ENCODE assay signal across 31 cellular contexts in genomic region chr17:28882154-28882895, GRCh38.
"Had no signal": no experiment of that assay in that cellular context is flagged by ENCODE, and none has a peak within 500 bp of the region (broad histone marks: within the 10 kb centered on the region; RNA-seq: fewer than 3 reads in every experiment).

No MANE protein-coding gene starts in this region.

- H3K27ac ChIP-seq: brain microvascular endothelial cell, esophagus muscularis mucosa, foreskin keratinocyte, heart left ventricle, left ventricle myocardium inferior, pancreas, prostate gland, sigmoid colon, uterus, VCaP had no signal

- H3K4me3 Mint-ChIP-seq: activated T-helper 1 cell treated with anti-CD3 and anti-CD28 coated beads, Interleukin-12 subunit alpha, Interleukin-12 subunit beta, Interleukin-2, Interleukin-4 antibody, amounts not matched to agents 30 ng/mL and 10 ng/mL and 1 ng/mL, durations not matched to agents 14 hours and 24 hours and 36 hours; endodermal cell; natural killer cell; stimulated activated effector memory CD8-positive, alpha-beta T cell treated with anti-CD3 and anti-CD28 coated beads, Interleukin-12 subunit alpha, Interleukin-12 subunit beta, amount 100 ng/mL, for 72 hours; stimulated activated naive CD8-positive, alpha-beta T cell treated with anti-CD3 and anti-CD28 coated beads, Interleukin-15, amount 100 ng/mL, for 72 hours; T-helper 1 cell treated with Interleukin-12 subunit alpha and Interleukin-12 subunit beta and Interleukin-4 antibody, amounts not matched to agents 30 μg/mL and 1 μg/mL, for 36 hours; type B pancreatic cell had no signal

- H3K27ac Mint-ChIP-seq: activated T-helper 1 cell treated with anti-CD3 and anti-CD28 coated beads, Interleukin-12 subunit alpha, Interleukin-12 subunit beta, Interleukin-2, Interleukin-4 antibody, amounts not matched to agents 30 ng/mL and 10 ng/mL and 1 ng/mL, durations not matched to agents 14 hours and 24 hours and 36 hours; endodermal cell; natural killer cell; T-helper 1 cell treated with Interleukin-12 subunit alpha and Interleukin-12 subunit beta and Interleukin-4 antibody, amounts not matched to agents 30 μg/mL and 1 μg/mL, for 36 hours; type B pancreatic cell had no signal

- H3K36me3 ChIP-seq: uterus had no signal

- H3K4me1 ChIP-seq: esophagus muscularis mucosa, pancreas, prostate gland, sigmoid colon, uterus had no signal

- H3K27me3 ChIP-seq: brain microvascular endothelial cell, esophagus muscularis mucosa, foreskin keratinocyte, heart left ventricle, pancreas, sigmoid colon, uterus had no signal

- H3K27me3 Mint-ChIP-seq: stimulated activated naive CD8-positive, alpha-beta T cell treated with anti-CD3 and anti-CD28 coated beads, Interleukin-15, amount 100 ng/mL, for 72 hours; type B pancreatic cell had no signal

- H3K9me3 Mint-ChIP-seq: activated T-helper 1 cell treated with anti-CD3 and anti-CD28 coated beads, Interleukin-12 subunit alpha, Interleukin-12 subunit beta, Interleukin-2, Interleukin-4 antibody, amounts not matched to agents 30 ng/mL and 10 ng/mL and 1 ng/mL, durations not matched to agents 14 hours and 24 hours and 36 hours; natural killer cell; stimulated activated effector memory CD8-positive, alpha-beta T cell treated with anti-CD3 and anti-CD28 coated beads, Interleukin-12 subunit alpha, Interleukin-12 subunit beta, amount 100 ng/mL, for 72 hours; stimulated activated naive CD8-positive, alpha-beta T cell treated with anti-CD3 and anti-CD28 coated beads, Interleukin-15, amount 100 ng/mL, for 72 hours; T-helper 1 cell treated with Interleukin-12 subunit alpha and Interleukin-12 subunit beta and Interleukin-4 antibody, amounts not matched to agents 30 μg/mL and 1 μg/mL, for 36 hours; type B pancreatic cell had no signal

- DNase-seq: activated CD4-positive, alpha-beta T cell treated with anti-CD3 and anti-CD28 coated beads for 4 hours; activated CD4-positive, alpha-beta T cell treated with anti-CD3 and anti-CD28 coated beads, Interleukin-2, amount 50 U/mL, for 4 hours; activated gamma-delta T cell treated with Interleukin-2 at 50 U/mL for 16 hours; activated naive CD4-positive, alpha-beta T cell treated with anti-CD3 and anti-CD28 coated beads, Interleukin-2, amount 50 U/mL, for 16 hours; activated T-cell treated with anti-CD3 and anti-CD28 coated beads for 4 hours; amniotic stem cell; brain microvascular endothelial cell; caudate nucleus; endodermal cell; foreskin keratinocyte; heart left ventricle; left ventricle myocardium inferior; mesendoderm; natural killer cell; retina; sigmoid colon; small intestine; stimulated activated CD4-positive, alpha-beta T cell treated with anti-CD3 and anti-CD28 coated beads, Interleukin-4, amount 100 ng/mL, for 24 hours; stimulated activated naive CD8-positive, alpha-beta T cell treated with anti-CD3 and anti-CD28 coated beads, Interleukin-15, amount 100 ng/mL, for 72 hours; substantia nigra; T-helper 9 cell; uterus had no signal

- H3K9me3 ChIP-seq: esophagus muscularis mucosa, heart left ventricle, left ventricle myocardium inferior, pancreas, prostate gland, sigmoid colon, uterus had no signal

- ATAC-seq: foreskin keratinocyte; heart left ventricle; natural killer cell; pancreas; stimulated activated effector memory CD8-positive, alpha-beta T cell treated with anti-CD3 and anti-CD28 coated beads, Interleukin-12 subunit alpha, Interleukin-12 subunit beta, amount 100 ng/mL, for 72 hours; stimulated activated naive CD8-positive, alpha-beta T cell treated with anti-CD3 and anti-CD28 coated beads, Interleukin-15, amount 100 ng/mL, for 72 hours had no signal

- H3K4me3 ChIP-seq: esophagus muscularis mucosa, heart left ventricle, left ventricle myocardium inferior, lung, pancreas, prostate gland, sigmoid colon, uterus had no signal
